In the genomic region with DNA sequence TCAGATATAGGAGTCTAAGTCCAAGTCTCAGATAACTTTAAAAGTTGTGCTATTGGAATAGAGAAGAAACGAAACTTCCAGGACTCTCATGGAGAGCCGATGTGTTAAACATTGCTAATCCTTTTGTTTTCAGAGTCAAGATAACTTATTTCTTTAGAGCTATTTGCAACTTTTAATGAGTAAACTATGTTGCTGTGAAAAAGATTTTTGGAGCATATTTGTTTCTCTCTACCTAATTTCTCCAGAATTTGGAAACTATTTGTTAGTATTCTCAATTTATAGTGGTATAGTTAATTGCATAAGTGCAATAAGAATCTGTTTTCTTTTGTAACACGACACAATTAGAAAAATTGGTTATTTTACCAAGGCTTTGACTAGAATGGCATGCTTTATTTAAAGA, we compare ENCODE assay signal across 22 cellular contexts.
"Had no signal": no experiment of that assay in that cellular context is flagged by ENCODE, and none has a peak within 500 bp of the region (broad histone marks: within the 10 kb centered on the region; RNA-seq: fewer than 3 reads in every experiment).

No MANE protein-coding gene starts in this region.

- H3K27ac ChIP-seq: heart right ventricle, hepatocyte, parathyroid adenoma, psoas muscle, right lobe of liver, stomach, testis, thyroid gland, transverse colon, upper lobe of left lung, vagina had no signal

- H3K79me2 ChIP-seq: hepatocyte, parathyroid adenoma had no signal

- H2AFZ ChIP-seq: hepatocyte, parathyroid adenoma had no signal

- H3K4me1 ChIP-seq: parathyroid adenoma, psoas muscle, right lobe of liver, stomach, testis, thyroid gland, transverse colon, upper lobe of left lung, vagina had no signal

- H3K9me3 ChIP-seq: right lobe of liver, testis, thyroid gland, vagina had no signal

- H3K27me3 ChIP-seq: heart right ventricle, hepatocyte, stomach, testis, thyroid gland, transverse colon, upper lobe of left lung, vagina had no signal

- DNase-seq: heart right ventricle; kidney glomerular epithelial cell; left cardiac atrium; naive thymus-derived CD8-positive, alpha-beta T cell; nucleus accumbens; psoas muscle; right lobe of liver; stimulated activated CD4-positive, alpha-beta T cell treated with anti-CD3 and anti-CD28 coated beads, Interleukin-12 subunit alpha, Interleukin-12 subunit beta, amount 100 ng/mL, for 4 hours; stimulated activated CD4-positive, alpha-beta T cell treated with anti-CD3 and anti-CD28 coated beads, Interleukin-15, amount 100 ng/mL, for 24 hours; stimulated activated CD4-positive, alpha-beta T cell treated with anti-CD3 and anti-CD28 coated beads, Interleukin-2, amount 100 ng/mL, for 24 hours; stimulated activated CD4-positive, alpha-beta T cell treated with anti-CD3 and anti-CD28 coated beads, Interleukin-4, amount 100 ng/mL, for 1 hour; stimulated activated naive B cell treated with anti-CD40 and anti-IgM and Interleukin-4, amounts not matched to agents 10 μg/mL and 1 μg/mL and 100 μg/mL, for 72 hours; stimulated activated naive CD8-positive, alpha-beta T cell treated with anti-CD3 and anti-CD28 coated beads, Interleukin-15, Interleukin-2, amounts not matched to agents 100 U/mL and 50 U/mL, for 24 hours; stomach; testis; thyroid gland; transverse colon; upper lobe of left lung had no signal

- H3K9ac ChIP-seq: parathyroid adenoma had no signal

- H3K4me2 ChIP-seq: hepatocyte had no signal

- H3K4me3 ChIP-seq: heart right ventricle, hepatocyte, lung, psoas muscle, right lobe of liver, stomach, testis, thyroid gland, transverse colon, upper lobe of left lung, vagina had no signal

- H3K36me3 ChIP-seq: heart right ventricle, right lobe of liver, stomach, thyroid gland, transverse colon, upper lobe of left lung, vagina had no signal
